12 cellular contexts compared by ENCODE assay signal in the genomic region with DNA sequence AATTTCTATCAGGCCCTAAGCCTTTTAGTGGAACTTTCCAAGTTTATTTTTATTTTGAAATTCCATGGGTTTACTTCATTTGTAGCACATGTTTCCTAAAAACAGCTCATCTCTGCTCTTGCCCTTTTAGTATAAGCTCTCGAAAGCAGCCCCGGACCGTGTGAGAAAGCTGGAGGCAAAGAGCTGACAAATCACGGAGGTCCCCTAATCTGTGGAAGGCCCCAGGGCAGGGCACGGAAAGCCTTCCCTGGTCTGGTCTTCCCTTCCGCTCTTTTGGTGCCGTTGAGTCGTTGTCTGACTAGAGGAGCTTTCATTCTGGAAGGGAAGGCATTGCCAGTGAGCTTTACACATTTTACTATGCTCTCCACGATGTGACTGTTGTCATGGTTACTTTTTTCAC.
DNase-seq lines count a peak whose midpoint lies in the region; ATAC-seq, FAIRE-seq and TF ChIP-seq lines count a peak whose summit lies in the region.
"Had no signal": no experiment of that assay in that cellular context is flagged by ENCODE, and none has a peak within 500 bp of the region (broad histone marks: within the 10 kb centered on the region; RNA-seq: fewer than 3 reads in every experiment).

No MANE protein-coding gene starts in this region.

- H3K79me2 ChIP-seq in astrocyte (ENCODE audit: insufficient read depth, low read length) (no peaks in the 10 kb centered on the region), hepatocyte (no peaks in the 10 kb centered on the region)

- peak overlapping the region; percentile 78 for H3K4me3 Mint-ChIP-seq in astrocyte (ENCODE audit: unreplicated experiment)
- H3K4me3 Mint-ChIP-seq in activated T-helper 17 cell treated with anti-CD3 and anti-CD28 coated beads, Interleukin-2, amount 50 U/mL, for 72 hours: no peak overlapping the region

- H4K20me1 ChIP-seq in astrocyte (ENCODE audit: insufficient read depth, low read length) (no peaks in the 10 kb centered on the region), hepatocyte (ENCODE audit: insufficient read depth, poor library complexity, severe bottlenecking) (no peaks in the 10 kb centered on the region)

- H3K27me3 Mint-ChIP-seq in astrocyte (ENCODE audit: low read depth, unreplicated experiment): peaks cover 28% of the 10 kb centered on the region
- H3K27me3 Mint-ChIP-seq in activated T-helper 17 cell treated with anti-CD3 and anti-CD28 coated beads, Interleukin-2, amount 50 U/mL, for 72 hours: peaks cover 34% of the 10 kb centered on the region

- H3K9me3 ChIP-seq in astrocyte (ENCODE audit: insufficient read depth, low read depth, low read length) (no peaks in the 10 kb centered on the region), hepatocyte (ENCODE audit: low read depth) (no peaks in the 10 kb centered on the region)

- H3K4me3 ChIP-seq in astrocyte (ENCODE audit: insufficient read depth, low read depth, low read length) (peak overlapping the region; percentile 62), hepatocyte (peak overlapping the region; percentile 65), skeletal muscle cell (ENCODE audit: low read depth, low read length) (peak overlapping the region; percentile 48)

- H3K27ac Mint-ChIP-seq in astrocyte (ENCODE audit: unreplicated experiment): no peak overlapping the region
- no peak overlapping the region for H3K27ac Mint-ChIP-seq in activated T-helper 17 cell treated with anti-CD3 and anti-CD28 coated beads, Interleukin-2, amount 50 U/mL, for 72 hours

- H3K27me3 ChIP-seq in astrocyte (ENCODE audit: insufficient read depth, low read length) (peaks cover 42% of the 10 kb centered on the region), hepatocyte (peaks cover 31% of the 10 kb centered on the region)

- FAIRE-seq in astrocyte (lab: Jason Lieb, UNC): no peak

- DNase-seq in EL (peak; percentile 13), astrocyte (ENCODE audit: low read depth) (no peak), hepatocyte (ENCODE audit: low spot score) (no peak), skeletal muscle cell (ENCODE audit: low read depth) (no peak), islet precursor cell (no peak), NCI-H526 (lab: John Stamatoyannopoulos, UW) (no peak)
- DNase-seq: activated CD4-positive, alpha-beta T cell treated with anti-CD3 and anti-CD28 coated beads for 48 hours; KBM-7; stimulated activated naive CD8-positive, alpha-beta T cell treated with anti-CD3 and anti-CD28 coated beads, Interleukin-15, Interleukin-2, amounts not matched to agents 100 U/mL and 50 U/mL, for 24 hours had no signal

- H3K4me1 ChIP-seq in astrocyte (ENCODE audit: insufficient read depth, low read length) (peaks cover 3% of the 10 kb centered on the region), hepatocyte (ENCODE audit: insufficient read depth) (peaks cover 10% of the 10 kb centered on the region)

- H3K36me3 ChIP-seq in astrocyte (ENCODE audit: insufficient read depth, low read length) (no peaks in the 10 kb centered on the region), hepatocyte (replicated peaks; ENCODE audit: insufficient read depth, low read depth) (no peaks in the 10 kb centered on the region)

- peak overlapping the region; percentile 79 for H2AFZ ChIP-seq in astrocyte (ENCODE audit: low read depth, low read length)
- H2AFZ ChIP-seq in hepatocyte: peak overlapping the region; percentile 91

- H3K36me3 Mint-ChIP-seq in astrocyte (ENCODE audit: low read depth, unreplicated experiment): no peaks in the 10 kb centered on the region
- no peaks in the 10 kb centered on the region for H3K36me3 Mint-ChIP-seq in activated T-helper 17 cell treated with anti-CD3 and anti-CD28 coated beads, Interleukin-2, amount 50 U/mL, for 72 hours (ENCODE audit: low read depth)

- TF ChIP-seq CTCF in astrocyte (IDR thresholded peaks at IDR 0.05; ENCODE audit: insufficient read depth, low read depth, low read length): no peak
- no peak for TF ChIP-seq CTCF in hepatocyte (IDR thresholded peaks at IDR 0.05; ENCODE audit: poor library complexity)

- WGBS in hepatocyte (ENCODE audit: low lambda C conversion rate, missing lambda C conversion rate): 41% methylated on average over 9 of the region's 9 CpGs

- H3K9ac ChIP-seq in astrocyte (ENCODE audit: low read length): no peak overlapping the region

- peaks cover 1% of the 10 kb centered on the region for H3K9me3 Mint-ChIP-seq in astrocyte (ENCODE audit: unreplicated experiment)
- no peaks in the 10 kb centered on the region for H3K9me3 Mint-ChIP-seq in activated T-helper 17 cell treated with anti-CD3 and anti-CD28 coated beads, Interleukin-2, amount 50 U/mL, for 72 hours

- H3K4me2 ChIP-seq in astrocyte (ENCODE audit: low read length) (peak overlapping the region; percentile 83), hepatocyte (peak overlapping the region; percentile 100)

- no peak overlapping the region for H3K27ac ChIP-seq in astrocyte (ENCODE audit: low read depth, low read length)
- no peak overlapping the region for H3K27ac ChIP-seq in hepatocyte
- H3K27ac ChIP-seq: epithelial cell of prostate had no signal

- no peaks in the 10 kb centered on the region for H3K9me2 ChIP-seq in hepatocyte (replicated peaks; ENCODE audit: insufficient read depth)

- no peak for ATAC-seq in HG02981 (IDR thresholded peaks at IDR 0.05; ENCODE audit: unreplicated experiment)
- ATAC-seq in activated T-helper 17 cell treated with anti-CD3 and anti-CD28 coated beads, Interleukin-2, amount 50 U/mL, for 72 hours (replicated peaks): no peak
- ATAC-seq: stimulated activated naive CD8-positive, alpha-beta T cell treated with anti-CD3 and anti-CD28 coated beads, Interleukin-15, Interleukin-2, amounts not matched to agents 100 U/mL and 50 U/mL, for 24 hours had no signal

- H3K4me1 Mint-ChIP-seq in astrocyte (ENCODE audit: low read depth, unreplicated experiment): peaks cover 3% of the 10 kb centered on the region
- H3K4me1 Mint-ChIP-seq in activated T-helper 17 cell treated with anti-CD3 and anti-CD28 coated beads, Interleukin-2, amount 50 U/mL, for 72 hours: peaks cover 5% of the 10 kb centered on the region
